15 cellular contexts compared by ENCODE assay signal in genomic region chr3:120419797-120420196, GRCh38. TPM values are rescaled to one million over a fixed set of nuclear protein-coding genes. Genes with fewer than 3 reads are reported as not detected.
A peak's percentile ranks its signal among the peaks of the same experiment; 100 is the strongest.
DNase-seq lines count a peak whose midpoint lies in the region; ATAC-seq and TF ChIP-seq lines count a peak whose summit lies in the region.
"Had no signal": no experiment of that assay in that cellular context is flagged by ENCODE, and none has a peak within 500 bp of the region (broad histone marks: within the 10 kb centered on the region; RNA-seq: fewer than 3 reads in every experiment).

No MANE protein-coding gene starts in this region.

- TF ChIP-seq CTCF in astrocyte of the spinal cord (IDR thresholded peaks at IDR 0.05; ENCODE audit: low read depth, low read length), result no peak
- no peak for TF ChIP-seq CTCF in heart left ventricle (IDR thresholded peaks at IDR 0.05)
- TF ChIP-seq CTCF in osteoblast (IDR thresholded peaks at IDR 0.05; ENCODE audit: extremely low read depth, low read depth, low read length), result no peak
- TF ChIP-seq CTCF in vagina (IDR thresholded peaks at IDR 0.05), result no peak

- H3K27me3 ChIP-seq in heart left ventricle, result no peaks in the 10 kb centered on the region
- no peaks in the 10 kb centered on the region for H3K27me3 ChIP-seq in osteoblast (ENCODE audit: insufficient read depth, low read length)
- H3K27me3 ChIP-seq in vagina, result no peaks in the 10 kb centered on the region

- H3K4me3 ChIP-seq in astrocyte of the spinal cord (ENCODE audit: low read depth, low read length) (no peak overlapping the region), heart left ventricle (no peak overlapping the region), osteoblast (ENCODE audit: insufficient read depth, low read length) (no peak overlapping the region), vagina (no peak overlapping the region)
- H3K4me3 ChIP-seq: GM12878, SK-N-MC had no signal

- no peak overlapping the region for H2AFZ ChIP-seq in osteoblast (ENCODE audit: low read length)

- H4K20me1 ChIP-seq in osteoblast (ENCODE audit: insufficient read depth, low read length), result peaks cover 78% of the 10 kb centered on the region

- no peaks in the 10 kb centered on the region for H3K9me3 Mint-ChIP-seq in immature natural killer cell
- H3K9me3 Mint-ChIP-seq: CD14-positive monocyte had no signal

- peak; percentile 64 to 76 (median 69) for ATAC-seq in heart left ventricle
- no peak for ATAC-seq in HG02973 (IDR thresholded peaks at IDR 0.05; ENCODE audit: unreplicated experiment)
- ATAC-seq: GM12878 had no signal

- peaks cover 10 to 24% of the 10 kb centered on the region in 2 donors for H3K4me1 Mint-ChIP-seq in immature natural killer cell

- no peaks in the 10 kb centered on the region for H3K36me3 Mint-ChIP-seq in immature natural killer cell
- H3K36me3 Mint-ChIP-seq: CD14-positive monocyte had no signal

- H3K27ac ChIP-seq in heart left ventricle (peak overlapping the region; percentile 43 to 92 (median 88)), osteoblast (ENCODE audit: low read depth, low read length) (peak overlapping the region; percentile 70), vagina (peak overlapping the region; percentile 64)

- TF ChIP-seq POLR2A in heart left ventricle (IDR thresholded peaks at IDR 0.05) (peak in 1 of 2 donors; percentile 53), vagina (IDR thresholded peaks at IDR 0.05) (no peak)

- in situ Hi-C loops in astrocyte of the spinal cord (cut with HindIII; ENCODE audit: low sequenced_read_pairs), result loop anchor here (10.0 kb wide), 1 partner anchor 135 kb away; no protein-coding TSS in a partner anchor

- H3K4me3 Mint-ChIP-seq in immature natural killer cell, result no peak overlapping the region
- H3K4me3 Mint-ChIP-seq: CD14-positive monocyte had no signal

- no peak overlapping the region for H3K4me2 ChIP-seq in osteoblast (ENCODE audit: insufficient read depth, low read length)

- WGBS in heart left ventricle, 4 donors, result 39 to 52% (median 46%) methylated on average over 3 of the region's 3 CpGs

- H3K36me3 ChIP-seq in heart left ventricle (peaks cover 0 to 19% (median 5%) of the 10 kb centered on the region in 9 donors), osteoblast (ENCODE audit: insufficient read depth, low read length) (peaks cover 80% of the 10 kb centered on the region), vagina (no peaks in the 10 kb centered on the region)

- H3K27ac Mint-ChIP-seq in immature natural killer cell, result no peak overlapping the region

- H3K9me3 ChIP-seq in heart left ventricle (no peaks in the 10 kb centered on the region), osteoblast (ENCODE audit: low read depth, low read length) (no peaks in the 10 kb centered on the region), vagina (no peaks in the 10 kb centered on the region)

- intact Hi-C loops in heart left ventricle (cut with DNase I), result loop anchor here in 9 of 10 donors (1.0 to 10.0 kb wide), 20 partner anchors 31 to 525 kb away; partner anchors contain the start of genes GSK3B (in 4 of the 9), FSTL1 (in 3 of the 9), LRRC58 (in 2 of the 9) and GTF2E1 (in 1 of the 9)
- intact Hi-C loops in vagina (cut with DNase I), result loop anchor here (5.0 to 10.0 kb wide), 4 partner anchors 72 to 325 kb away; partner anchors contain the start of genes GSK3B and LRRC58

- DNase-seq in astrocyte of the spinal cord (ENCODE audit: low read depth, low spot score), result peak; percentile 53
- peak in 4 of 5 donors; percentile 62 to 89 (median 70) for DNase-seq in heart left ventricle
- no peak for DNase-seq in osteoblast (ENCODE audit: insufficient read length, low spot score, missing footprints)
- DNase-seq in vagina (ENCODE audit: extremely low spot score in 2 of 2), result no peak
- DNase-seq in immature natural killer cell, result no peak
- DNase-seq in stimulated activated CD4-positive, alpha-beta T cell treated with anti-CD3 and anti-CD28 coated beads, Interleukin-4, amount 100 ng/mL, for 1 hour, result no peak
- DNase-seq: activated CD8-positive, alpha-beta memory T cell treated with anti-CD3 and anti-CD28 coated beads for 24 hours; cerebellar nuclear complex; mammary epithelial cell; NCI-H1092; NCI-H345 had no signal

- H3K27me3 Mint-ChIP-seq in immature natural killer cell (ENCODE audit: low read depth in 3 of 3), result peaks cover 0 to 10% (median 7%) of the 10 kb centered on the region in 3 donors

- H3K4me1 ChIP-seq in heart left ventricle, result peaks cover 19 to 95% (median 75%) of the 10 kb centered on the region in 12 donors
- H3K4me1 ChIP-seq in osteoblast (ENCODE audit: insufficient read depth, low read length), result peaks cover 78% of the 10 kb centered on the region
- peaks cover 74% of the 10 kb centered on the region for H3K4me1 ChIP-seq in vagina

- H3K79me2 ChIP-seq in osteoblast (ENCODE audit: insufficient read depth, low read length), result peaks cover 90% of the 10 kb centered on the region

RNA-seq across cellular contexts. Expression of gene FSTL1, which starts 31.0 kb away (rescaled TPM):
- 100 to 1,000 TPM; 138 to 667 (median 220) TPM for total RNA-seq in heart left ventricle
- 100 to 1,000 TPM in 1 of 2 donors, 10 to 100 TPM in 1; 43.8 to 146 TPM for polyA plus RNA-seq in heart left ventricle
- 1,825 and 2,074 TPM in 2 replicates for total RNA-seq in osteoblast
- total RNA-seq in vagina, result 387 TPM
- 1 to 10 TPM in 1 of 3 donors, not detected in 2; 1.7 TPM for polyA plus RNA-seq in immature natural killer cell

Comparison
In these comparisons a context has a peak if more than half of its experiments do, and no peak if none do; other contexts are left out.
1. DNase-seq: peak in astrocyte of the spinal cord (single experiment) and heart left ventricle (4 of 5); none in osteoblast (single experiment), vagina (0 of 2), immature natural killer cell (0 of 3) and stimulated activated CD4-positive, alpha-beta T cell treated with anti-CD3 and anti-CD28 coated beads, Interleukin-4, amount 100 ng/mL, for 1 hour (single experiment).
2. Peak in every context shown above with its lines, with median percentiles within 50 percentile points of each other: H3K27ac ChIP-seq.